Comparison of ENCODE assay signal across 29 cellular contexts in genomic region chr7:87123105-87123504, GRCh38.
"Had no signal": no experiment of that assay in that cellular context is flagged by ENCODE, and none has a peak within 500 bp of the region (broad histone marks: within the 10 kb centered on the region; RNA-seq: fewer than 3 reads in every experiment).

No MANE protein-coding gene starts in this region.

- H3K4me3 ChIP-seq: stomach, suprapubic skin, testis, thoracic aorta, thyroid gland, tibial artery, tibial nerve, transverse colon, upper lobe of left lung, upper lobe of right lung, uterus, vagina had no signal

- H3K27me3 ChIP-seq: stomach, suprapubic skin, testis, thyroid gland, tibial artery, tibial nerve, transverse colon, upper lobe of left lung, upper lobe of right lung, uterus, vagina had no signal

- DNase-seq: stimulated activated CD4-positive, alpha-beta T cell treated with anti-CD3 and anti-CD28 coated beads, Interleukin-2, amount 100 ng/mL, for 48 hours; stimulated activated CD4-positive, alpha-beta T cell treated with anti-CD3 and anti-CD28 coated beads, Interleukin-4, amount 100 ng/mL, for 1 hour; stimulated activated CD4-positive, alpha-beta T cell treated with anti-CD3 and anti-CD28 coated beads, Interleukin-4, amount 100 ng/mL, for 24 hours; stimulated activated CD4-positive, alpha-beta T cell treated with anti-CD3 and anti-CD28 coated beads, Interleukin-4, amount 100 ng/mL, for 4 hours; stimulated activated CD8-positive, alpha-beta memory T cell treated with anti-CD3 and anti-CD28 coated beads, Interleukin-4, amount 100 ng/mL, for 48 hours; stimulated activated naive B cell treated with anti-CD40 and anti-IgM and Interleukin-4, amounts not matched to agents 10 μg/mL and 1 μg/mL and 100 μg/mL, for 72 hours; stimulated activated naive CD4-positive, alpha-beta T cell; stimulated activated naive CD4-positive, alpha-beta T cell treated with Interleukin-2 at 50 U/mL for 16 hours; stimulated activated naive CD8-positive, alpha-beta T cell treated with anti-CD3 and anti-CD28 coated beads, Interleukin-15, amount 100 ng/mL, for 72 hours; stimulated activated naive CD8-positive, alpha-beta T cell treated with anti-CD3 and anti-CD28 coated beads, Interleukin-15, Interleukin-2, amounts not matched to agents 100 U/mL and 50 U/mL, for 24 hours; stomach; substantia nigra; testis; thyroid gland; tibial artery; transverse colon; trophoblast cell; upper lobe of left lung; upper lobe of right lung; uterus had no signal

- H3K4me1 ChIP-seq: stomach, suprapubic skin, testis, thyroid gland, tibial artery, tibial nerve, transverse colon, upper lobe of left lung, upper lobe of right lung, uterus, vagina had no signal

- H3K36me3 Mint-ChIP-seq: stimulated activated effector memory CD8-positive, alpha-beta T cell treated with anti-CD3 and anti-CD28 coated beads, Interleukin-12 subunit alpha, Interleukin-12 subunit beta, amount 100 ng/mL, for 72 hours; stimulated activated memory B cell treated with anti-CD40 and anti-IgM and Interleukin-4, amounts not matched to agents 10 μg/mL and 1 μg/mL and 100 μg/mL, for 72 hours; stimulated activated naive B cell treated with anti-CD40 and anti-IgM and Interleukin-4, amounts not matched to agents 10 μg/mL and 1 μg/mL and 100 μg/mL, for 72 hours; type B pancreatic cell had no signal

- H3K27ac ChIP-seq: stomach, suprapubic skin, testis, thoracic aorta, thyroid gland, tibial artery, tibial nerve, transverse colon, upper lobe of left lung, upper lobe of right lung, uterus, vagina had no signal

- FAIRE-seq: urothelium cell line had no signal

- H3K9me3 ChIP-seq: stomach, suprapubic skin, testis, thoracic aorta, thyroid gland, tibial artery, tibial nerve, transverse colon, upper lobe of left lung, upper lobe of right lung, uterus, vagina had no signal

- H3K9me3 Mint-ChIP-seq: stimulated activated effector memory CD8-positive, alpha-beta T cell treated with anti-CD3 and anti-CD28 coated beads, Interleukin-12 subunit alpha, Interleukin-12 subunit beta, amount 100 ng/mL, for 72 hours; stimulated activated memory B cell treated with anti-CD40 and anti-IgM and Interleukin-4, amounts not matched to agents 10 μg/mL and 1 μg/mL and 100 μg/mL, for 72 hours; stimulated activated naive B cell treated with anti-CD40 and anti-IgM and Interleukin-4, amounts not matched to agents 10 μg/mL and 1 μg/mL and 100 μg/mL, for 72 hours; stimulated activated naive CD8-positive, alpha-beta T cell treated with anti-CD3 and anti-CD28 coated beads, Interleukin-15, amount 100 ng/mL, for 72 hours; stimulated activated naive CD8-positive, alpha-beta T cell treated with anti-CD3 and anti-CD28 coated beads, Interleukin-15, Interleukin-2, amounts not matched to agents 100 ng/mL and 50 ng/mL, for 24 hours; type B pancreatic cell had no signal

- H3K4me1 Mint-ChIP-seq: stimulated activated effector memory CD8-positive, alpha-beta T cell treated with anti-CD3 and anti-CD28 coated beads, Interleukin-12 subunit alpha, Interleukin-12 subunit beta, amount 100 ng/mL, for 72 hours; stimulated activated memory B cell treated with anti-CD40 and anti-IgM and Interleukin-4, amounts not matched to agents 10 μg/mL and 1 μg/mL and 100 μg/mL, for 72 hours; stimulated activated naive B cell treated with anti-CD40 and anti-IgM and Interleukin-4, amounts not matched to agents 10 μg/mL and 1 μg/mL and 100 μg/mL, for 72 hours; stimulated activated naive CD8-positive, alpha-beta T cell treated with anti-CD3 and anti-CD28 coated beads, Interleukin-15, amount 100 ng/mL, for 72 hours had no signal

- H3K4me3 Mint-ChIP-seq: stimulated activated effector memory CD8-positive, alpha-beta T cell treated with anti-CD3 and anti-CD28 coated beads, Interleukin-12 subunit alpha, Interleukin-12 subunit beta, amount 100 ng/mL, for 72 hours; stimulated activated memory B cell treated with anti-CD40 and anti-IgM and Interleukin-4, amounts not matched to agents 10 μg/mL and 1 μg/mL and 100 μg/mL, for 72 hours; stimulated activated naive B cell treated with anti-CD40 and anti-IgM and Interleukin-4, amounts not matched to agents 10 μg/mL and 1 μg/mL and 100 μg/mL, for 72 hours; stimulated activated naive CD8-positive, alpha-beta T cell treated with anti-CD3 and anti-CD28 coated beads, Interleukin-15, amount 100 ng/mL, for 72 hours; stimulated activated naive CD8-positive, alpha-beta T cell treated with anti-CD3 and anti-CD28 coated beads, Interleukin-15, Interleukin-2, amounts not matched to agents 100 ng/mL and 50 ng/mL, for 24 hours; type B pancreatic cell had no signal

- H3K36me3 ChIP-seq: stomach, suprapubic skin, thoracic aorta, thyroid gland, tibial artery, tibial nerve, transverse colon, upper lobe of left lung, upper lobe of right lung, uterus, vagina had no signal

- ATAC-seq: stimulated activated effector memory CD8-positive, alpha-beta T cell treated with anti-CD3 and anti-CD28 coated beads, Interleukin-12 subunit alpha, Interleukin-12 subunit beta, amount 100 ng/mL, for 72 hours; stimulated activated memory B cell treated with anti-CD40 and anti-IgM and Interleukin-4, amounts not matched to agents 10 μg/mL and 1 μg/mL and 100 μg/mL, for 72 hours; stimulated activated naive B cell treated with anti-CD40 and anti-IgM and Interleukin-4, amounts not matched to agents 10 μg/mL and 1 μg/mL and 100 μg/mL, for 72 hours; stimulated activated naive CD8-positive, alpha-beta T cell treated with anti-CD3 and anti-CD28 coated beads, Interleukin-15, amount 100 ng/mL, for 72 hours; stimulated activated naive CD8-positive, alpha-beta T cell treated with anti-CD3 and anti-CD28 coated beads, Interleukin-15, Interleukin-2, amounts not matched to agents 100 U/mL and 50 U/mL, for 24 hours; upper lobe of right lung had no signal

- H3K27ac Mint-ChIP-seq: stimulated activated effector memory CD8-positive, alpha-beta T cell treated with anti-CD3 and anti-CD28 coated beads, Interleukin-12 subunit alpha, Interleukin-12 subunit beta, amount 100 ng/mL, for 72 hours; stimulated activated memory B cell treated with anti-CD40 and anti-IgM and Interleukin-4, amounts not matched to agents 10 μg/mL and 1 μg/mL and 100 μg/mL, for 72 hours; stimulated activated naive B cell treated with anti-CD40 and anti-IgM and Interleukin-4, amounts not matched to agents 10 μg/mL and 1 μg/mL and 100 μg/mL, for 72 hours; stimulated activated naive CD8-positive, alpha-beta T cell treated with anti-CD3 and anti-CD28 coated beads, Interleukin-15, Interleukin-2, amounts not matched to agents 100 ng/mL and 50 ng/mL, for 24 hours; type B pancreatic cell had no signal

- H3K27me3 Mint-ChIP-seq: stimulated activated naive CD8-positive, alpha-beta T cell treated with anti-CD3 and anti-CD28 coated beads, Interleukin-15, amount 100 ng/mL, for 72 hours; stimulated activated naive CD8-positive, alpha-beta T cell treated with anti-CD3 and anti-CD28 coated beads, Interleukin-15, Interleukin-2, amounts not matched to agents 100 ng/mL and 50 ng/mL, for 24 hours; type B pancreatic cell had no signal
